Comparison of ENCODE assay signal across 12 cellular contexts in genomic region chr4:112521123-112522116, GRCh38. TPM values are rescaled to one million over a fixed set of nuclear protein-coding genes. Genes with fewer than 3 reads are reported as not detected.
DNase-seq lines count a peak whose midpoint lies in the region; ATAC-seq and TF ChIP-seq lines count a peak whose summit lies in the region.
"Had no signal": no experiment of that assay in that cellular context is flagged by ENCODE, and none has a peak within 500 bp of the region (broad histone marks: within the 10 kb centered on the region; RNA-seq: fewer than 3 reads in every experiment).

No MANE protein-coding gene starts in this region.

- H3K27ac ChIP-seq in OCI-LY1 (ENCODE audit: low read depth, low read length, poor library complexity, severe bottlenecking) = no peak overlapping the region
- no peak overlapping the region for H3K27ac ChIP-seq in iPS DF 6.9 (ENCODE audit: low read length)
- H3K27ac ChIP-seq: BLaER1 treated with 17β-estradiol and CSF1 and Interleukin-3, amounts not matched to agents 10 nM and 100 nM; KMS-11 had no signal

- no peak for ATAC-seq in activated naive CD4-positive, alpha-beta T cell treated with anti-CD3 and anti-CD28 coated beads, Interleukin-2, amount 50 U/mL, for 72 hours
- ATAC-seq: left lobe of liver had no signal

- H3K4me1 ChIP-seq in OCI-LY1 (ENCODE audit: insufficient read depth, low read length, severe bottlenecking) = peaks cover 31% of the 10 kb centered on the region
- no peaks in the 10 kb centered on the region for H3K4me1 ChIP-seq in iPS DF 6.9 (ENCODE audit: control insufficient read depth, insufficient read depth, low read length)

- H3K9me3 ChIP-seq in OCI-LY1 (ENCODE audit: low read length) = no peaks in the 10 kb centered on the region
- H3K9me3 ChIP-seq in iPS DF 6.9 (ENCODE audit: control insufficient read depth, insufficient read depth, low read length) = no peaks in the 10 kb centered on the region

- H3K4me1 Mint-ChIP-seq in activated naive CD4-positive, alpha-beta T cell treated with anti-CD3 and anti-CD28 coated beads for 36 hours (ENCODE audit: low read depth) = peaks cover 47% of the 10 kb centered on the region
- peaks cover 48% of the 10 kb centered on the region for H3K4me1 Mint-ChIP-seq in stimulated activated naive CD8-positive, alpha-beta T cell treated with anti-CD3 and anti-CD28 coated beads, Interleukin-15, Interleukin-2, amounts not matched to agents 100 ng/mL and 50 ng/mL, for 24 hours (ENCODE audit: low read depth)

- CTCF ChIA-PET in activated naive CD4-positive, alpha-beta T cell treated with anti-CD3 and anti-CD28 coated beads for 36 hours (lab: Charles Lee) = interaction anchor here (0.6 to 2.5 kb wide), 13 partner anchors 8 to 1166 kb away, joined by 3 to 12 read pairs (median 4); no protein-coding TSS in a partner anchor

- H3K79me2 ChIP-seq in OCI-LY1 (ENCODE audit: insufficient read depth, low read length) = no peaks in the 10 kb centered on the region

- H3F3A ChIP-seq in OCI-LY1 (ENCODE audit: insufficient read depth, low read length) = no peaks in the 10 kb centered on the region

- DNase-seq in activated naive CD4-positive, alpha-beta T cell treated with anti-CD3 and anti-CD28 coated beads for 36 hours = peak; percentile 15
- no peak for DNase-seq in activated naive CD4-positive, alpha-beta T cell treated with anti-CD3 and anti-CD28 coated beads, Interleukin-2, amount 50 U/mL, for 72 hours (ENCODE audit: low spot score in 2 of 2)
- DNase-seq in iPS DF 6.9 (ENCODE audit: low read depth, low spot score) = no peak
- DNase-seq in NCI-H1436 treated with DMSO at 0.1 percent for 48 hours (lab: John Stamatoyannopoulos, UW) = no peak
- no peak for DNase-seq in NCI-H524 treated with DMSO at 0.1 percent for 48 hours (lab: John Stamatoyannopoulos, UW)
- no peak for DNase-seq in NAMALWA (ENCODE audit: low spot score)
- DNase-seq: NCI-H526 treated with DMSO at 0.1 percent for 48 hours had no signal

- H3K27me3 ChIP-seq in OCI-LY1 (ENCODE audit: insufficient read depth, low read length) (no peaks in the 10 kb centered on the region; the same call in 1 of the 2 replicates), iPS DF 6.9 (ENCODE audit: control insufficient read depth, insufficient read depth, low read length) (peaks cover 57% of the 10 kb centered on the region)

- H3K4me3 Mint-ChIP-seq in activated naive CD4-positive, alpha-beta T cell treated with anti-CD3 and anti-CD28 coated beads for 36 hours = peak overlapping the region; percentile 17
- H3K4me3 Mint-ChIP-seq in stimulated activated naive CD8-positive, alpha-beta T cell treated with anti-CD3 and anti-CD28 coated beads, Interleukin-15, Interleukin-2, amounts not matched to agents 100 ng/mL and 50 ng/mL, for 24 hours = no peak overlapping the region

- WGBS in iPS DF 6.9 (ENCODE audit: insufficient coverage, insufficient read length) = no CpG with 5 or more reads among the region's 30 CpGs

- no peak overlapping the region for H2AFZ ChIP-seq in OCI-LY1 (ENCODE audit: low read length)

- H3K4me2 ChIP-seq in OCI-LY1 (ENCODE audit: low read length) = peak overlapping the region; percentile 46; the same call in 1 of the 2 replicates

- H3K27me3 Mint-ChIP-seq in activated naive CD4-positive, alpha-beta T cell treated with anti-CD3 and anti-CD28 coated beads for 36 hours (ENCODE audit: low read depth) = peaks cover 67% of the 10 kb centered on the region
- H3K27me3 Mint-ChIP-seq in stimulated activated naive CD8-positive, alpha-beta T cell treated with anti-CD3 and anti-CD28 coated beads, Interleukin-15, Interleukin-2, amounts not matched to agents 100 ng/mL and 50 ng/mL, for 24 hours = peaks cover 91% of the 10 kb centered on the region

- H3K4me3 ChIP-seq in OCI-LY1 (ENCODE audit: low read depth, low read length, poor library complexity, severe bottlenecking) = peak overlapping the region; percentile 37
- peak overlapping the region; percentile 44; the same call in 1 of the 2 replicates for H3K4me3 ChIP-seq in iPS DF 6.9 (ENCODE audit: low read length)

- intact Hi-C loops in activated naive CD4-positive, alpha-beta T cell treated with anti-CD3 and anti-CD28 coated beads for 36 hours (cut with micrococcal nuclease) = loop anchor here (5.0 kb wide), 1 partner anchor 241 kb away; no protein-coding TSS in a partner anchor

- H3K36me3 Mint-ChIP-seq in activated naive CD4-positive, alpha-beta T cell treated with anti-CD3 and anti-CD28 coated beads for 36 hours (ENCODE audit: low read depth) = peaks cover 2% of the 10 kb centered on the region
- peaks cover 4 to 32% of the 10 kb centered on the region in 2 donors for H3K36me3 Mint-ChIP-seq in activated naive CD4-positive, alpha-beta T cell treated with anti-CD3 and anti-CD28 coated beads, Interleukin-2, amount 50 U/mL, for 72 hours
- H3K36me3 Mint-ChIP-seq in stimulated activated naive CD8-positive, alpha-beta T cell treated with anti-CD3 and anti-CD28 coated beads, Interleukin-15, Interleukin-2, amounts not matched to agents 100 ng/mL and 50 ng/mL, for 24 hours (ENCODE audit: low read depth) = no peaks in the 10 kb centered on the region

- H3K9ac ChIP-seq in OCI-LY1 (ENCODE audit: low read length) = no peak overlapping the region
- H3K9ac ChIP-seq: BLaER1 treated with 17β-estradiol and CSF1 and Interleukin-3, amounts not matched to agents 10 nM and 100 nM; KMS-11 had no signal

- H3K36me3 ChIP-seq in OCI-LY1 (ENCODE audit: insufficient read depth, low read length) = no peaks in the 10 kb centered on the region
- no peaks in the 10 kb centered on the region for H3K36me3 ChIP-seq in iPS DF 6.9 (ENCODE audit: control insufficient read depth, insufficient read depth, low read length)
- H3K36me3 ChIP-seq: BLaER1 treated with 17β-estradiol and CSF1 and Interleukin-3, amounts not matched to agents 10 nM and 100 nM had no signal

- no peaks in the 10 kb centered on the region for H3K9me3 Mint-ChIP-seq in activated naive CD4-positive, alpha-beta T cell treated with anti-CD3 and anti-CD28 coated beads for 36 hours
- H3K9me3 Mint-ChIP-seq in activated naive CD4-positive, alpha-beta T cell treated with anti-CD3 and anti-CD28 coated beads, Interleukin-2, amount 50 U/mL, for 72 hours = no peaks in the 10 kb centered on the region
- H3K9me3 Mint-ChIP-seq in stimulated activated naive CD8-positive, alpha-beta T cell treated with anti-CD3 and anti-CD28 coated beads, Interleukin-15, Interleukin-2, amounts not matched to agents 100 ng/mL and 50 ng/mL, for 24 hours = no peaks in the 10 kb centered on the region

- no peaks in the 10 kb centered on the region for H3K9me2 ChIP-seq in OCI-LY1 (ENCODE audit: low read depth, low read length)

- H4K20me1 ChIP-seq in OCI-LY1 (ENCODE audit: insufficient read depth, low read length) = no peaks in the 10 kb centered on the region

- no peak for TF ChIP-seq CTCF in OCI-LY1 (IDR thresholded peaks at IDR 0.05; ENCODE audit: low read length)

- H3K27ac Mint-ChIP-seq in activated naive CD4-positive, alpha-beta T cell treated with anti-CD3 and anti-CD28 coated beads for 36 hours = no peak overlapping the region
- H3K27ac Mint-ChIP-seq in activated naive CD4-positive, alpha-beta T cell treated with anti-CD3 and anti-CD28 coated beads, Interleukin-2, amount 50 U/mL, for 72 hours = no peak overlapping the region
- H3K27ac Mint-ChIP-seq in stimulated activated naive CD8-positive, alpha-beta T cell treated with anti-CD3 and anti-CD28 coated beads, Interleukin-15, Interleukin-2, amounts not matched to agents 100 ng/mL and 50 ng/mL, for 24 hours = peak overlapping the region; percentile 26

RNA-seq across cellular contexts. Expression of gene NEUROG2, which starts 5.4 kb away (rescaled TPM):
- total RNA-seq in activated naive CD4-positive, alpha-beta T cell treated with anti-CD3 and anti-CD28 coated beads for 36 hours = under 1 TPM in 1 of 2 experiments, not detected in 1; 0.14 TPM
- total RNA-seq in activated naive CD4-positive, alpha-beta T cell treated with anti-CD3 and anti-CD28 coated beads, Interleukin-2, amount 50 U/mL, for 72 hours = under 1 TPM in 1 of 2 donors, not detected in 1; 0.10 TPM
- total RNA-seq: left lobe of liver had no signal
